In the genomic region with DNA sequence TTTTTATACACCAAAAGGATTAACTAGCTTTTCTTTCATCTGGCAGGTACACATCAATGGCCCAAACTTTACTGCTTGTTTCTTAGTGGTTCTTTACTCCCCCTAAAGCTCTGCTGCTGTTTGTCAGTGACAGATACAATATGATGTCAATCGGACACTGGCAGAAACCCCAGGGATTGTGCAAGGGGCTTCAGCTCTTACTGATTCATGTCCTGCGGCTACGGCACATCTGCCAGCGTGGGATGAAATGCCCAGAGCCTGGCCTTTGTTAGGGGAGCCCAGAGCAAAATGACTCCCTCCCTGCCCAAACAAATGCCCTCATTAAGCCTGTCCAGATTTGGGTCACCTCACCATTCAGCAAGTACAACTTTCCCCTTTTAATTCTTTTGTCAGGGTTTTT, we compare ENCODE assay signal across 16 cellular contexts. TPM values are rescaled to one million over a fixed set of nuclear protein-coding genes. Genes with fewer than 3 reads are reported as not detected.
DNase-seq lines count a peak whose midpoint lies in the region; ATAC-seq and TF ChIP-seq lines count a peak whose summit lies in the region.
"Had no signal": no experiment of that assay in that cellular context is flagged by ENCODE, and none has a peak within 500 bp of the region (broad histone marks: within the 10 kb centered on the region; RNA-seq: fewer than 3 reads in every experiment).

No MANE protein-coding gene starts in this region.

- H3K4me1 ChIP-seq in BE2C = peaks cover 9% of the 10 kb centered on the region
- H3K4me1 ChIP-seq: transverse colon had no signal

- H3K27me3 ChIP-seq in BE2C = no peaks in the 10 kb centered on the region
- H3K27me3 ChIP-seq: transverse colon had no signal

- peaks cover 7% of the 10 kb centered on the region for H3K4me1 Mint-ChIP-seq in progenitor cell of endocrine pancreas (ENCODE audit: low read depth)
- H3K4me1 Mint-ChIP-seq in activated naive CD4-positive, alpha-beta T cell treated with anti-CD3 and anti-CD28 coated beads for 36 hours (ENCODE audit: low read depth) = no peaks in the 10 kb centered on the region
- no peaks in the 10 kb centered on the region for H3K4me1 Mint-ChIP-seq in activated T-cell treated with anti-CD3 and anti-CD28 coated beads, Interleukin-2, amount 50 U/mL, for 4 hours (ENCODE audit: low read depth)
- H3K4me1 Mint-ChIP-seq: central memory CD8-positive, alpha-beta T cell; memory B cell had no signal

- peaks cover 23% of the 10 kb centered on the region for H3K36me3 ChIP-seq in BE2C

- H3K9me3 Mint-ChIP-seq in progenitor cell of endocrine pancreas (ENCODE audit: low read depth) = peaks cover 22% of the 10 kb centered on the region
- peaks cover 22% of the 10 kb centered on the region for H3K9me3 Mint-ChIP-seq in activated naive CD4-positive, alpha-beta T cell treated with anti-CD3 and anti-CD28 coated beads for 36 hours
- H3K9me3 Mint-ChIP-seq in activated T-cell treated with anti-CD3 and anti-CD28 coated beads, Interleukin-2, amount 50 U/mL, for 4 hours = peaks cover 9% of the 10 kb centered on the region

- peaks cover 69% of the 10 kb centered on the region for H3K36me3 Mint-ChIP-seq in progenitor cell of endocrine pancreas (ENCODE audit: insufficient read depth)
- peaks cover 48% of the 10 kb centered on the region for H3K36me3 Mint-ChIP-seq in activated naive CD4-positive, alpha-beta T cell treated with anti-CD3 and anti-CD28 coated beads for 36 hours (ENCODE audit: low read depth)
- H3K36me3 Mint-ChIP-seq in activated T-cell treated with anti-CD3 and anti-CD28 coated beads, Interleukin-2, amount 50 U/mL, for 4 hours (ENCODE audit: insufficient read depth) = peaks cover 65% of the 10 kb centered on the region

- no peak for TF ChIP-seq CTCF in BE2C (IDR thresholded peaks at IDR 0.05; ENCODE audit: low read depth, low read length)
- TF ChIP-seq CTCF in fibroblast of villous mesenchyme (IDR thresholded peaks at IDR 0.05; ENCODE audit: insufficient read depth, low read depth, low read length) = no peak
- TF ChIP-seq CTCF in progenitor cell of endocrine pancreas (IDR thresholded peaks at IDR 0.05; ENCODE audit: unreplicated experiment) = no peak

- H3K4me3 Mint-ChIP-seq in progenitor cell of endocrine pancreas (ENCODE audit: low read depth) = no peak overlapping the region
- no peak overlapping the region for H3K4me3 Mint-ChIP-seq in activated naive CD4-positive, alpha-beta T cell treated with anti-CD3 and anti-CD28 coated beads for 36 hours
- H3K4me3 Mint-ChIP-seq in activated T-cell treated with anti-CD3 and anti-CD28 coated beads, Interleukin-2, amount 50 U/mL, for 4 hours = no peak overlapping the region
- H3K4me3 Mint-ChIP-seq: central memory CD8-positive, alpha-beta T cell; memory B cell had no signal

- no peak for ATAC-seq in HG03280 (IDR thresholded peaks at IDR 0.05; ENCODE audit: unreplicated experiment)
- no peak for ATAC-seq in activated T-cell treated with anti-CD3 and anti-CD28 coated beads, Interleukin-2, amount 50 U/mL, for 4 hours
- ATAC-seq: PC-3 had no signal

- no peaks in the 10 kb centered on the region for H3K9me3 ChIP-seq in BE2C

- intact Hi-C loops in activated naive CD4-positive, alpha-beta T cell treated with anti-CD3 and anti-CD28 coated beads for 36 hours (cut with micrococcal nuclease) = no loop called here

- H3K4me3 ChIP-seq in BE2C (ENCODE audit: low read depth, low read length) = no peak overlapping the region
- H3K4me3 ChIP-seq in fibroblast of villous mesenchyme (ENCODE audit: low read depth, low read length) = no peak overlapping the region
- H3K4me3 ChIP-seq: transverse colon had no signal

- peak; percentile 26 for DNase-seq in BE2C
- DNase-seq in amniotic epithelial cell (ENCODE audit: low read depth) = peak; percentile 93
- DNase-seq in fibroblast of villous mesenchyme (ENCODE audit: low read depth) = peak; percentile 65
- peak in 32 of 56 donors; percentile 4 to 68 (median 22) for DNase-seq in nucleus accumbens (lab: John Stamatoyannopoulos, UW)
- DNase-seq in progenitor cell of endocrine pancreas (ENCODE audit: low spot score, unreplicated experiment) = no peak
- no peak for DNase-seq in activated naive CD4-positive, alpha-beta T cell treated with anti-CD3 and anti-CD28 coated beads for 36 hours
- no peak for DNase-seq in activated T-cell treated with anti-CD3 and anti-CD28 coated beads, Interleukin-2, amount 50 U/mL, for 4 hours
- DNase-seq: KG1, NCI-H1694 treated with DMSO at 0.1 percent for 48 hours, NCI-H526, PC-3, transverse colon, WERI-Rb-1 had no signal

- no peak overlapping the region for H3K27ac Mint-ChIP-seq in progenitor cell of endocrine pancreas
- H3K27ac Mint-ChIP-seq in activated naive CD4-positive, alpha-beta T cell treated with anti-CD3 and anti-CD28 coated beads for 36 hours = no peak overlapping the region
- H3K27ac Mint-ChIP-seq: memory B cell had no signal

- CTCF ChIA-PET in activated naive CD4-positive, alpha-beta T cell treated with anti-CD3 and anti-CD28 coated beads for 36 hours (lab: Charles Lee) = interaction anchor here (1.2 kb wide), 1 partner anchor 35 kb away, joined by 3 read pairs; no protein-coding TSS in a partner anchor

- no peaks in the 10 kb centered on the region for H3K27me3 Mint-ChIP-seq in progenitor cell of endocrine pancreas
- H3K27me3 Mint-ChIP-seq in activated naive CD4-positive, alpha-beta T cell treated with anti-CD3 and anti-CD28 coated beads for 36 hours (ENCODE audit: low read depth) = no peaks in the 10 kb centered on the region
- H3K27me3 Mint-ChIP-seq in activated T-cell treated with anti-CD3 and anti-CD28 coated beads, Interleukin-2, amount 50 U/mL, for 4 hours (ENCODE audit: low read depth) = no peaks in the 10 kb centered on the region
- H3K27me3 Mint-ChIP-seq: central memory CD8-positive, alpha-beta T cell; memory B cell had no signal

RNA-seq across cellular contexts. Expression of a gene that starts 28.3 kb away (rescaled TPM):
- polyA plus RNA-seq in BE2C (2012; ENCODE audit: insufficient read depth, insufficient read length, low read depth) = 615 TPM
- total RNA-seq in fibroblast of villous mesenchyme (93.3 and 96.6 TPM in 2 replicates), progenitor cell of endocrine pancreas (282 and 285 TPM in 2 replicates)
- 100 to 1,000 TPM; 185 to 198 TPM for total RNA-seq in activated naive CD4-positive, alpha-beta T cell treated with anti-CD3 and anti-CD28 coated beads for 36 hours
- 100 to 1,000 TPM; 186 to 222 (median 214) TPM for total RNA-seq in activated T-cell treated with anti-CD3 and anti-CD28 coated beads, Interleukin-2, amount 50 U/mL, for 4 hours

Comparison
In these comparisons a context has a peak if more than half of its experiments do, and no peak if none do; other contexts are left out.
1. DNase-seq: peak in BE2C (single experiment), amniotic epithelial cell (single experiment), fibroblast of villous mesenchyme (single experiment) and nucleus accumbens (32 of 56); none in progenitor cell of endocrine pancreas (single experiment), activated naive CD4-positive, alpha-beta T cell treated with anti-CD3 and anti-CD28 coated beads for 36 hours (single experiment) and activated T-cell treated with anti-CD3 and anti-CD28 coated beads, Interleukin-2, amount 50 U/mL, for 4 hours (single experiment).